ENCODE assay signal across 11 cellular contexts in genomic region chrX:31228909-31229308, GRCh38.
DNase-seq lines count a peak whose midpoint lies in the region; ATAC-seq and TF ChIP-seq lines count a peak whose summit lies in the region.
"Had no signal": no experiment of that assay in that cellular context is flagged by ENCODE, and none has a peak within 500 bp of the region (broad histone marks: within the 10 kb centered on the region; RNA-seq: fewer than 3 reads in every experiment).

No MANE protein-coding gene starts in this region.

- TF ChIP-seq CTCF in fibroblast of lung (conservative IDR thresholded peaks at IDR 0.05 in 1 of 2, IDR thresholded peaks at IDR 0.05 in 1 of 2; ENCODE audit: low read depth in 1 of 2, low read length in 2 of 2) = no peak

- no peaks in the 10 kb centered on the region for H3K9me3 ChIP-seq in fibroblast of lung (ENCODE audit: control insufficient read depth, insufficient read depth, low read depth, low read length)
- H3K9me3 ChIP-seq: upper lobe of right lung had no signal

- H3K4me3 ChIP-seq in fibroblast of lung (replicated peaks in 1 of 4; ENCODE audit: control extremely low read depth in 1 of 4, insufficient read depth in 1 of 4, low read depth in 3 of 4, low read length in 4 of 4) (no peak overlapping the region), mesendoderm (ENCODE audit: low read length) (no peak overlapping the region)
- H3K4me3 ChIP-seq: PC-9, upper lobe of right lung had no signal

- no peaks in the 10 kb centered on the region for H3K27me3 ChIP-seq in fibroblast of lung (ENCODE audit: control insufficient read depth, insufficient read depth, low read length)
- H3K27me3 ChIP-seq in mesendoderm (ENCODE audit: insufficient read depth, low read length, poor library complexity) = no peaks in the 10 kb centered on the region
- H3K27me3 ChIP-seq: upper lobe of right lung had no signal

- no peak overlapping the region for H3K56ac ChIP-seq in mesendoderm (ENCODE audit: low read length)

- no peak overlapping the region for H3K4ac ChIP-seq in mesendoderm (ENCODE audit: low read depth, low read length)

- DNase-seq in fibroblast of lung (ENCODE audit: low read depth in 2 of 2) (peak in 1 of 2 donors; percentile 9), mesendoderm (no peak), HuH-7.5 (ENCODE audit: low spot score) (no peak), NCI-H1436 treated with DMSO at 0.1 percent for 48 hours (lab: John Stamatoyannopoulos, UW) (no peak)
- no peak for DNase-seq in activated CD4-positive, alpha-beta T cell treated with anti-CD3 and anti-CD28 coated beads for 48 hours
- DNase-seq: left colon, PC-9, upper lobe of right lung had no signal

- H2BK5ac ChIP-seq in mesendoderm (ENCODE audit: low read length) = no peak overlapping the region

- H2BK15ac ChIP-seq in mesendoderm (replicated peaks; ENCODE audit: low read depth) = no peak overlapping the region

- H3K79me2 ChIP-seq in fibroblast of lung (ENCODE audit: control insufficient read depth, insufficient read depth, low read length) (no peaks in the 10 kb centered on the region), mesendoderm (ENCODE audit: control insufficient read depth, insufficient read depth, low read length) (no peaks in the 10 kb centered on the region)

- no CpG with 5 or more reads among the region's 2 CpGs for WGBS in mesendoderm (ENCODE audit: extremely low coverage, insufficient coverage, low lambda C conversion rate)

- no peaks in the 10 kb centered on the region for H3K79me1 ChIP-seq in mesendoderm (ENCODE audit: low read length)

- peak overlapping the region; percentile 57 for H3K27ac ChIP-seq in fibroblast of lung (ENCODE audit: insufficient read depth, low read length)
- no peak overlapping the region for H3K27ac ChIP-seq in mesendoderm (ENCODE audit: low read depth, low read length)
- H3K27ac ChIP-seq: PC-9, upper lobe of right lung had no signal

- no peak overlapping the region for H2AK5ac ChIP-seq in mesendoderm (ENCODE audit: low read length)

- H4K5ac ChIP-seq in mesendoderm (ENCODE audit: low read length) = no peak overlapping the region

- H3K23ac ChIP-seq in mesendoderm (ENCODE audit: low read length) = no peak overlapping the region

- no peak overlapping the region for H4K8ac ChIP-seq in mesendoderm (ENCODE audit: low read depth, low read length)

- no peak overlapping the region for H3K9ac ChIP-seq in fibroblast of lung (ENCODE audit: insufficient read depth, low read length)
- no peak overlapping the region for H3K9ac ChIP-seq in mesendoderm (ENCODE audit: low read length)

- no peak overlapping the region for H3K4me2 ChIP-seq in fibroblast of lung (ENCODE audit: extremely low read depth, insufficient read depth, low read length)
- H3K4me2 ChIP-seq in mesendoderm (ENCODE audit: low read length) = no peak overlapping the region
- H3K4me2 ChIP-seq: PC-9 had no signal

- H2AFZ ChIP-seq in fibroblast of lung (ENCODE audit: low read length) = no peak overlapping the region
- H2AFZ ChIP-seq: PC-9 had no signal

- peak; percentile 93 for ATAC-seq in GM18498 (IDR thresholded peaks at IDR 0.05; ENCODE audit: unreplicated experiment)
- ATAC-seq in GM21528 (IDR thresholded peaks at IDR 0.05; ENCODE audit: low FRiP score, unreplicated experiment) = peak; percentile 94
- peak; percentile 87 for ATAC-seq in HG03280 (IDR thresholded peaks at IDR 0.05; ENCODE audit: unreplicated experiment)
- ATAC-seq: left colon had no signal

- no peaks in the 10 kb centered on the region for H3K36me3 ChIP-seq in fibroblast of lung (ENCODE audit: control insufficient read depth, insufficient read depth, low read length)
- no peaks in the 10 kb centered on the region for H3K36me3 ChIP-seq in mesendoderm (ENCODE audit: control insufficient read depth, insufficient read depth, low read length)
- H3K36me3 ChIP-seq: upper lobe of right lung had no signal

- no peak overlapping the region for H3K18ac ChIP-seq in mesendoderm (ENCODE audit: low read length)

- no peak overlapping the region for H2BK120ac ChIP-seq in mesendoderm (ENCODE audit: low read depth, low read length)

- H3K4me1 ChIP-seq in fibroblast of lung (ENCODE audit: control insufficient read depth, extremely low read depth, insufficient read depth, low read length) (no peaks in the 10 kb centered on the region), mesendoderm (ENCODE audit: control insufficient read depth, low read depth, low read length) (no peaks in the 10 kb centered on the region)
- H3K4me1 ChIP-seq: upper lobe of right lung had no signal

- H4K20me1 ChIP-seq in fibroblast of lung (ENCODE audit: control insufficient read depth, extremely low read depth, insufficient read depth, low read length) = no peaks in the 10 kb centered on the region
